ENCODE assay signal across 21 cellular contexts in genomic region chr4:109846395-109847098, GRCh38. TPM values are rescaled to one million over a fixed set of nuclear protein-coding genes. Genes with fewer than 3 reads are reported as not detected.
DNase-seq lines count a peak whose midpoint lies in the region; ATAC-seq and TF ChIP-seq lines count a peak whose summit lies in the region.
"Had no signal": no experiment of that assay in that cellular context is flagged by ENCODE, and none has a peak within 500 bp of the region (broad histone marks: within the 10 kb centered on the region; RNA-seq: fewer than 3 reads in every experiment).

No MANE protein-coding gene starts in this region.

- no peaks in the 10 kb centered on the region for H3K4me1 Mint-ChIP-seq in CD4-positive, alpha-beta memory T cell

- CTCF ChIA-PET in CD4-positive, alpha-beta memory T cell (lab: Charles Lee; ENCODE audit: partially characterized antibody): no interaction called here

- no peak overlapping the region for H3K4me3 Mint-ChIP-seq in CD4-positive, alpha-beta memory T cell

- H3K9me3 Mint-ChIP-seq in CD4-positive, alpha-beta memory T cell: no peaks in the 10 kb centered on the region

- no peak overlapping the region for H3K27ac ChIP-seq in SK-N-MC
- H3K27ac ChIP-seq in CD4-positive, alpha-beta memory T cell (ENCODE audit: low read depth, low read length): no peak overlapping the region
- H3K27ac ChIP-seq: GM23248 had no signal

- H3K27me3 Mint-ChIP-seq in CD4-positive, alpha-beta memory T cell: no peaks in the 10 kb centered on the region

- POLR2A ChIA-PET in CD4-positive, alpha-beta memory T cell (lab: Charles Lee; ENCODE audit: partially characterized antibody): no interaction called here

- H3K36me3 Mint-ChIP-seq in CD4-positive, alpha-beta memory T cell: no peaks in the 10 kb centered on the region

- peak; percentile 97 for ATAC-seq in mucosa of descending colon
- ATAC-seq in GM19397 (IDR thresholded peaks at IDR 0.05; ENCODE audit: unreplicated experiment): no peak

- no peak for TF ChIP-seq CTCF in fibroblast of pulmonary artery (IDR thresholded peaks at IDR 0.05; ENCODE audit: low read length, missing control alignments)
- TF ChIP-seq CTCF in mucosa of descending colon (IDR thresholded peaks at IDR 0.05): no peak

- H3K36me3 ChIP-seq in SK-N-MC (ENCODE audit: insufficient read depth, low read length): no peaks in the 10 kb centered on the region
- no peaks in the 10 kb centered on the region for H3K36me3 ChIP-seq in mucosa of descending colon (ENCODE audit: low read depth)
- H3K36me3 ChIP-seq in CD4-positive, alpha-beta memory T cell (ENCODE audit: insufficient read depth, low read length): no peaks in the 10 kb centered on the region

- H3K4me1 ChIP-seq in mucosa of descending colon (ENCODE audit: low read depth): peaks cover 8% of the 10 kb centered on the region
- no peaks in the 10 kb centered on the region for H3K4me1 ChIP-seq in CD4-positive, alpha-beta memory T cell (ENCODE audit: insufficient read depth, low read length)

- DNase-seq in ELF-1 (ENCODE audit: low read depth, low spot score) (peak; percentile 24), SK-N-MC (ENCODE audit: low read depth, low spot score) (peak; percentile 65), fibroblast of pulmonary artery (ENCODE audit: low read depth) (peak; percentile 4), mucosa of descending colon (peak in 1 of 3 donors; percentile 54), GF-D8 (lab: John Stamatoyannopoulos, UW) (no peak), globus pallidus (ENCODE audit: low spot score) (no peak)
- DNase-seq in CD4-positive, alpha-beta memory T cell: no peak
- DNase-seq: ACHN, C1 segment of cervical spinal cord, GDM1, GM23248, Kasumi-1, MM.1S, NCI-H1092, NCI-H146, NCI-H2029 treated with DMSO at 0.1 percent for 48 hours, SHP77, SK-N-SH had no signal

- H3K4me3 ChIP-seq in SK-N-MC (no peak overlapping the region), fibroblast of pulmonary artery (replicated peaks; ENCODE audit: low read depth, low read length) (no peak overlapping the region), mucosa of descending colon (no peak overlapping the region)
- H3K4me3 ChIP-seq in CD4-positive, alpha-beta memory T cell (ENCODE audit: low read length in 2 of 2): no peak overlapping the region
- H3K4me3 ChIP-seq: GM23248 had no signal

- intact Hi-C loops in mucosa of descending colon (cut with DNase I, micrococcal nuclease): no loop called here
- intact Hi-C loops in CD4-positive, alpha-beta memory T cell (cut with micrococcal nuclease): no loop called here

- no peak overlapping the region for H3K9ac ChIP-seq in SK-N-MC (ENCODE audit: insufficient read length)
- H3K9ac ChIP-seq: GM23248, SK-N-SH had no signal

- H3K27ac Mint-ChIP-seq in CD4-positive, alpha-beta memory T cell: no peak overlapping the region

- H3K9me3 ChIP-seq in SK-N-MC (ENCODE audit: low read depth, low read length) (no peaks in the 10 kb centered on the region), mucosa of descending colon (no peaks in the 10 kb centered on the region)
- H3K9me3 ChIP-seq in CD4-positive, alpha-beta memory T cell (ENCODE audit: control insufficient read depth in 1 of 2, low read length in 2 of 2): no peaks in the 10 kb centered on the region
- H3K9me3 ChIP-seq: SK-N-SH had no signal

- H3K27me3 ChIP-seq in CD4-positive, alpha-beta memory T cell (ENCODE audit: insufficient read depth, low read length): no peaks in the 10 kb centered on the region

RNA-seq across cellular contexts. Expression of gene LRIT3, which starts 1.4 kb away (rescaled TPM):
- total RNA-seq in mucosa of descending colon: under 1 TPM in 1 of 3 donors, not detected in 2; 0.06 TPM
- under 1 TPM; 0.26 to 0.33 TPM for total RNA-seq in CD4-positive, alpha-beta memory T cell
- not detected for polyA plus RNA-seq in CD4-positive, alpha-beta memory T cell
- total RNA-seq: NCI-H460, RPMI7951 had no signal
- polyA plus RNA-seq: GM23248, SK-N-SH had no signal

RNA-seq across cellular contexts. Expression of gene RRH, which starts 18.8 kb away (rescaled TPM):
- total RNA-seq in mucosa of descending colon: not detected
- under 1 TPM in 1 of 2 experiments, not detected in 1; 0.30 TPM for total RNA-seq in CD4-positive, alpha-beta memory T cell
- polyA plus RNA-seq in CD4-positive, alpha-beta memory T cell: not detected
- total RNA-seq: GM23248, NCI-H460, RPMI7951 had no signal
- polyA plus RNA-seq: GM23248 had no signal

RNA-seq across cellular contexts. Expression of gene GAR1, which starts 31.0 kb away (rescaled TPM):
- 10 to 100 TPM; 10.3 to 15.9 (median 11.5) TPM for total RNA-seq in mucosa of descending colon
- 10 to 100 TPM; 13.7 to 14.1 TPM for total RNA-seq in CD4-positive, alpha-beta memory T cell
- polyA plus RNA-seq in CD4-positive, alpha-beta memory T cell: 10 to 100 TPM; 10.4 to 22.6 TPM

RNA-seq across cellular contexts. Expression of gene CFI, which starts 44.7 kb away (rescaled TPM):
- total RNA-seq in mucosa of descending colon: 10 to 100 TPM in 1 of 3 donors, 1 to 10 TPM in 2; 3.3 to 11.8 (median 6.6) TPM
- not detected for total RNA-seq in CD4-positive, alpha-beta memory T cell
- polyA plus RNA-seq in CD4-positive, alpha-beta memory T cell: not detected
- total RNA-seq: NCI-H460 had no signal

Comparison
In these comparisons a context has a peak if more than half of its experiments do, and no peak if none do; other contexts are left out.
1. DNase-seq: peak in ELF-1 (single experiment), SK-N-MC (single experiment) and fibroblast of pulmonary artery (single experiment); none in GF-D8 (single experiment), CD4-positive, alpha-beta memory T cell (0 of 5) and globus pallidus (single experiment).